In genomic region chr17:61314368-61315078, GRCh38 we compare ENCODE assay signal across 10 cellular contexts.
DNase-seq lines count a peak whose midpoint lies in the region; ATAC-seq and TF ChIP-seq lines count a peak whose summit lies in the region.
"Had no signal": no experiment of that assay in that cellular context is flagged by ENCODE, and none has a peak within 500 bp of the region (broad histone marks: within the 10 kb centered on the region; RNA-seq: fewer than 3 reads in every experiment).

No MANE protein-coding gene starts in this region.

- ATAC-seq in heart left ventricle (peak; percentile 88 to 95 (median 92)), GM21737 (IDR thresholded peaks at IDR 0.05; ENCODE audit: unreplicated experiment) (no peak)

- H3K27me3 ChIP-seq in adrenal gland: no peaks in the 10 kb centered on the region
- H3K27me3 ChIP-seq in heart left ventricle: no peaks in the 10 kb centered on the region
- H3K27me3 ChIP-seq: tibial nerve had no signal

- intact Hi-C loops in adrenal gland (cut with DNase I) (no loop called here), heart left ventricle (cut with DNase I) (loop anchor here in 3 of 10 donors (5.0 to 10.0 kb wide), 3 partner anchors 62 to 310 kb away; no protein-coding TSS in a partner anchor)

- 62 to 82% (median 71%) methylated on average over 8 of the region's 8 CpGs for WGBS in adrenal gland, 4 donors
- 26 to 39% (median 34%) methylated on average over 8 of the region's 8 CpGs for WGBS in heart left ventricle, 4 donors

- H3K9me3 ChIP-seq in adrenal gland (replicated peaks in 1 of 3) (no peaks in the 10 kb centered on the region), heart left ventricle (no peaks in the 10 kb centered on the region)
- H3K9me3 ChIP-seq: HAP-1, tibial nerve had no signal

- H3K4me1 ChIP-seq in adrenal gland (replicated peaks in 1 of 2) (peaks cover 0 to 5% of the 10 kb centered on the region in 2 donors), heart left ventricle (peaks cover 7 to 31% (median 24%) of the 10 kb centered on the region in 12 donors)
- H3K4me1 ChIP-seq: HAP-1 had no signal

- DNase-seq in EH (ENCODE audit: low read depth) (peak; percentile 80), adrenal gland (peak in 6 of 7 donors; percentile 40 to 64 (median 52)), heart left ventricle (peak in 4 of 5 donors; percentile 60 to 78 (median 64)), retinal pigment epithelial cell (ENCODE audit: low read depth) (no peak), amniotic stem cell (lab: John Stamatoyannopoulos, UW) (no peak), DMS114 treated with DMSO at 0.1 percent for 48 hours (lab: John Stamatoyannopoulos, UW; ENCODE audit: unreplicated experiment) (no peak), GM10266 (ENCODE audit: extremely low spot score) (no peak)

- H3K4me3 ChIP-seq in adrenal gland: no peak overlapping the region
- H3K4me3 ChIP-seq in heart left ventricle: no peak overlapping the region
- no peak overlapping the region for H3K4me3 ChIP-seq in retinal pigment epithelial cell (ENCODE audit: low read length)
- H3K4me3 ChIP-seq: HAP-1, tibial nerve had no signal

- peak overlapping the region in 2 of 5 donors; percentile 27 to 74 for H3K27ac ChIP-seq in adrenal gland
- H3K27ac ChIP-seq in heart left ventricle: peak overlapping the region; percentile 41 to 81 (median 64)

- H3K36me3 ChIP-seq in adrenal gland (replicated peaks in 1 of 2) (no peaks in the 10 kb centered on the region), heart left ventricle (no peaks in the 10 kb centered on the region)
- H3K36me3 ChIP-seq: HAP-1, tibial nerve had no signal

- TF ChIP-seq POLR2A in adrenal gland (IDR thresholded peaks at IDR 0.05) (no peak), heart left ventricle (IDR thresholded peaks at IDR 0.05) (no peak)

- TF ChIP-seq CTCF in adrenal gland (IDR thresholded peaks at IDR 0.05) (peak in 4 of 6 experiments; percentile 10 to 39 (median 26)), heart left ventricle (IDR thresholded peaks at IDR 0.05) (peak in 7 of 12 donors; percentile 11 to 37 (median 29)), retinal pigment epithelial cell (conservative IDR thresholded peaks at IDR 0.05; ENCODE audit: low read depth, low read length) (peak; percentile 2), GM10266 (IDR thresholded peaks at IDR 0.05; ENCODE audit: control insufficient read depth, insufficient read depth, low read depth, missing control alignments) (no peak)

Comparison
In these comparisons a context has a peak if more than half of its experiments do, and no peak if none do; other contexts are left out.
1. DNase-seq: peak in EH (single experiment), adrenal gland (6 of 7) and heart left ventricle (4 of 5); none in retinal pigment epithelial cell (single experiment), amniotic stem cell (single experiment), DMS114 treated with DMSO at 0.1 percent for 48 hours (single experiment) and GM10266 (single experiment).